Comparison of ENCODE assay signal across 18 cellular contexts in the genomic region with DNA sequence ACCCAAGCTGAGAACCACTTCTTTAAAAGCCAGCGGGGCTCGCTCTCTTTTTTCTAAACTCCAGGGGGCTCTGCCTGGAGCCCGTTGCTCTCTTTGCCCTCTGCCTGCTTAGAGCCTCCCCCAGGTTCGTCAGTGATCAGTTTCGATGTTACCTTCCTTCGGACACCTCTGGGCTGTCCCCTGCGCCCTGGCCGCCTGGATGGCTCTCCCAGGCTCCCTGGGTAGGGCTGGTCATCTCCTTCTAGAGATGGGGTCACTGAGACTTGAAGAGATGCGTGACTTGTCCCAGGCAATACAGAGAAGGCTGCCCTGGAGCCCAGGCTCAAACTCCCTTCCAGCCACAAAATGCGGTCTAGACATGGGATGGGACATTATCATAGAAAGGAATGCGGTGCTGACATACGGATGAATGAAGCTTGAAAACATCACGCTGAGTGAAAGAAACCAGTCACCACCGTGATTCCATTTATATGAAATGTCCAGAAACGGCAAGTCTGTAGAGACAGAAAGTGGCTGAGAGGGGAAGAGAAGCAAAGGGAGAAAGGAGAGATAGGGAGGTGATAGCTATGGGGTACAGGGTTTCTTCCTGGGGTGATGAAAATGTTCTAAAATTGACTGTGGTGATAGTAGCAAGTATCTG. TPM values are rescaled to one million over a fixed set of nuclear protein-coding genes. Genes with fewer than 3 reads are reported as not detected.
DNase-seq lines count a peak whose midpoint lies in the region; ATAC-seq and TF ChIP-seq lines count a peak whose summit lies in the region.
"Had no signal": no experiment of that assay in that cellular context is flagged by ENCODE, and none has a peak within 500 bp of the region (broad histone marks: within the 10 kb centered on the region; RNA-seq: fewer than 3 reads in every experiment).

No MANE protein-coding gene starts in this region.

- CTCF ChIA-PET in IMR-90 (lab: Yijun Ruan, JAX) = interaction anchor here (2.4 kb wide), 1 partner anchor 13 kb away, joined by 7 read pairs; no protein-coding TSS in a partner anchor

- H3K79me1 ChIP-seq in IMR-90 (ENCODE audit: low read depth in 1 of 2, low read length in 2 of 2) = no peaks in the 10 kb centered on the region

- H3K36me3 ChIP-seq in BLaER1 = no peaks in the 10 kb centered on the region
- H3K36me3 ChIP-seq in IMR-90 (ENCODE audit: control insufficient read depth, insufficient read depth, low read length) = no peaks in the 10 kb centered on the region
- no peaks in the 10 kb centered on the region for H3K36me3 ChIP-seq in endodermal cell (ENCODE audit: control insufficient read depth, insufficient read depth, low read length)
- no peaks in the 10 kb centered on the region for H3K36me3 ChIP-seq in prostate gland

- intact Hi-C loops in IMR-90 (cut with micrococcal nuclease) = no loop called here
- intact Hi-C loops in posterior vena cava (cut with DNase I) = no loop called here
- intact Hi-C loops in prostate gland (cut with DNase I) = no loop called here

- H3K27ac Mint-ChIP-seq in endodermal cell = no peak overlapping the region
- H3K27ac Mint-ChIP-seq: H9 had no signal

- DNase-seq in IMR-90 (no peak), endodermal cell (no peak), posterior vena cava (ENCODE audit: low spot score) (peak; percentile 46), prostate gland (ENCODE audit: low spot score) (no peak), KBM-7 (no peak)
- no peak for DNase-seq in activated naive CD4-positive, alpha-beta T cell treated with Interleukin-2 at 50 U/mL for 16 hours
- DNase-seq: CD8-positive, alpha-beta memory T cell; DMS53; EL; H9; NCI-H1417; NCI-H187 treated with DMSO at 0.1 percent for 48 hours; NCI-H345; NCI-H524 treated with DMSO at 0.1 percent for 48 hours; PC-9 had no signal

- no peak overlapping the region for H3K9ac ChIP-seq in BLaER1
- no peak overlapping the region for H3K9ac ChIP-seq in IMR-90 (ENCODE audit: low read depth, low read length)
- H3K9ac ChIP-seq in endodermal cell (ENCODE audit: extremely low read depth, low read length, poor library complexity, severe bottlenecking) = no peak overlapping the region

- ATAC-seq in IMR-90 (ENCODE audit: low read depth) = no peak

- dilution Hi-C loops in IMR-90 (cut with HindIII; ENCODE audit: low sequenced_read_pairs, unreplicated experiment) = no loop called here

- H3K23ac ChIP-seq in IMR-90 (ENCODE audit: low read depth, low read length) = no peak overlapping the region

- H3K14ac ChIP-seq in IMR-90 (replicated peaks; ENCODE audit: low read depth, low read length) = no peak overlapping the region

- H2AK5ac ChIP-seq in IMR-90 (ENCODE audit: low read depth, low read length) = peak overlapping the region; percentile 37; the same call in 1 of the 2 replicates

- H4K20me1 ChIP-seq in BLaER1 (no peaks in the 10 kb centered on the region), IMR-90 (ENCODE audit: insufficient read depth, low read length) (no peaks in the 10 kb centered on the region)

- H3K4me2 ChIP-seq in BLaER1 = peak overlapping the region; percentile 58
- no peak overlapping the region for H3K4me2 ChIP-seq in IMR-90 (ENCODE audit: low read depth, low read length)
- H3K4me2 ChIP-seq: PC-9 had no signal

- 72% methylated on average over 4 of the region's 15 CpGs; no CpG with 5 or more reads in 1 of the 2 experiments for WGBS in IMR-90 (ENCODE audit: extremely low coverage in 2 of 2, insufficient read length in 1 of 2), 2 experiments
- 84 to 86% methylated on average over 12 to 15 of the region's 15 CpGs for WGBS in endodermal cell (ENCODE audit: insufficient coverage in 1 of 2, insufficient read length in 1 of 2), 2 experiments
- 68% methylated on average over 15 of the region's 15 CpGs for WGBS in prostate gland

- H3K18ac ChIP-seq in IMR-90 (ENCODE audit: low read depth, low read length) = no peak overlapping the region

- BruUV-seq in IMR-90 (replicated peaks; lab: Mats Ljungman, UMichigan) = no TSS peak

- H2BK15ac ChIP-seq in IMR-90 (ENCODE audit: low read depth, low read length) = 0 out of 3 replicates have a peak overlapping the region, but pooled peaks have one; percentile 42

- H3K4me1 Mint-ChIP-seq in endodermal cell = peaks cover 9% of the 10 kb centered on the region
- H3K4me1 Mint-ChIP-seq: CD8-positive, alpha-beta memory T cell had no signal

- TF ChIP-seq POLR2A in IMR-90 (IDR thresholded peaks at IDR 0.05; ENCODE audit: low read depth, low read length) (no peak), prostate gland (IDR thresholded peaks at IDR 0.05) (no peak)

- H3K9me3 Mint-ChIP-seq in endodermal cell = no peaks in the 10 kb centered on the region
- H3K9me3 Mint-ChIP-seq: CD8-positive, alpha-beta memory T cell; H9 had no signal

- no peak overlapping the region for H4K5ac ChIP-seq in IMR-90 (ENCODE audit: low read depth, low read length)

- H3K9me1 ChIP-seq in IMR-90 (ENCODE audit: insufficient read depth, low read length) = peaks cover 12% of the 10 kb centered on the region

- H2AFZ ChIP-seq in IMR-90 (replicated peaks; ENCODE audit: low read length, poor library complexity) = no peak overlapping the region
- H2AFZ ChIP-seq: PC-9 had no signal

- H2BK5ac ChIP-seq in IMR-90 (ENCODE audit: low read depth, low read length, poor library complexity, severe bottlenecking) = no peak overlapping the region

- no peak overlapping the region for H3K27ac ChIP-seq in BLaER1
- no peak overlapping the region for H3K27ac ChIP-seq in IMR-90 (ENCODE audit: insufficient read depth, low read length)
- no peak overlapping the region for H3K27ac ChIP-seq in endodermal cell (ENCODE audit: low read depth, low read length)
- H3K27ac ChIP-seq in prostate gland = no peak overlapping the region
- H3K27ac ChIP-seq: PC-9, RWPE1 had no signal

- H3K56ac ChIP-seq in IMR-90 (ENCODE audit: extremely low read depth, insufficient read depth, low read length) = no peak overlapping the region

- in situ Hi-C loops in IMR-90 (cut with MboI; ENCODE audit: low sequenced_read_pairs) = no loop called here
- in situ Hi-C loops in KBM-7 (cut with MboI; ENCODE audit: low pct_unique_long_range_greater_than_20kb, low sequenced_read_pairs) = no loop called here

- no peak overlapping the region for H4K8ac ChIP-seq in IMR-90 (ENCODE audit: low read depth in 2 of 2, low read length in 2 of 2)

- TF ChIP-seq RAD21 in IMR-90 (IDR thresholded peaks at IDR 0.05; ENCODE audit: low read length) = no peak

- TF ChIP-seq CTCF in IMR-90 (conservative IDR thresholded peaks at IDR 0.05; ENCODE audit: low read depth, low read length) (no peak), endodermal cell (conservative IDR thresholded peaks at IDR 0.05) (peak; percentile 31), prostate gland (IDR thresholded peaks at IDR 0.05) (no peak)

- H3K27me3 ChIP-seq in BLaER1 (peaks cover 11% of the 10 kb centered on the region; the same call in 1 of the 2 replicates), IMR-90 (ENCODE audit: control insufficient read depth, insufficient read depth, low read length) (no peaks in the 10 kb centered on the region), endodermal cell (ENCODE audit: control insufficient read depth, insufficient read depth, low read length, poor library complexity, severe bottlenecking) (no peaks in the 10 kb centered on the region), prostate gland (replicated peaks; ENCODE audit: insufficient read depth) (no peaks in the 10 kb centered on the region)

- peaks cover 29% of the 10 kb centered on the region for H3K4me1 ChIP-seq in BLaER1
- H3K4me1 ChIP-seq in IMR-90 (ENCODE audit: control insufficient read depth, insufficient read depth, low read length) = peaks cover 13% of the 10 kb centered on the region
- no peaks in the 10 kb centered on the region for H3K4me1 ChIP-seq in endodermal cell (ENCODE audit: control insufficient read depth, insufficient read depth, low read length)
- H3K4me1 ChIP-seq in prostate gland (replicated peaks) = no peaks in the 10 kb centered on the region

- H3K4me3 Mint-ChIP-seq in endodermal cell = no peak overlapping the region
- H3K4me3 Mint-ChIP-seq: CD8-positive, alpha-beta memory T cell; H9 had no signal

- H2AK9ac ChIP-seq in IMR-90 (replicated peaks; ENCODE audit: low read depth, low read length, poor library complexity) = peak overlapping the region; percentile 62

- H3K4me3 ChIP-seq in BLaER1 (no peak overlapping the region), IMR-90 (ENCODE audit: insufficient read depth, low read depth, low read length) (no peak overlapping the region), endodermal cell (ENCODE audit: low read length) (no peak overlapping the region), prostate gland (no peak overlapping the region)
- H3K4me3 ChIP-seq: PC-9 had no signal

- H2BK120ac ChIP-seq in IMR-90 (ENCODE audit: low read depth, low read length) = peak overlapping the region; percentile 36; the same call in 1 of the 2 replicates

- no peak overlapping the region; the same call in 1 of the 2 replicates for H2BK20ac ChIP-seq in IMR-90 (ENCODE audit: low read depth, low read length)

- no peaks in the 10 kb centered on the region for H3K27me3 Mint-ChIP-seq in endodermal cell (ENCODE audit: insufficient read depth)

- no peaks in the 10 kb centered on the region for H3K36me3 Mint-ChIP-seq in endodermal cell (ENCODE audit: low read depth)

- H3K9me3 ChIP-seq in BLaER1 (no peaks in the 10 kb centered on the region), IMR-90 (ENCODE audit: control insufficient read depth, insufficient read depth, low read length) (no peaks in the 10 kb centered on the region), endodermal cell (ENCODE audit: control insufficient read depth, low read length) (no peaks in the 10 kb centered on the region), prostate gland (no peaks in the 10 kb centered on the region)

- POLR2A ChIA-PET in IMR-90 (lab: Charles Lee; ENCODE audit: unreplicated experiment) = no interaction called here

- no peak overlapping the region; the same call in 1 of the 2 replicates for H4K91ac ChIP-seq in IMR-90 (ENCODE audit: insufficient read depth, low read depth, low read length)

- H3K4ac ChIP-seq in IMR-90 (ENCODE audit: low read depth, low read length) = 0 out of 2 replicates have a peak overlapping the region, but pooled peaks have one; percentile 18

TF ChIP-seq in IMR-90, 13 proteins besides CTCF, POLR2A, EP300 and RAD21 (continues in another document):
- TF ChIP-seq SMC3 (IDR thresholded peaks at IDR 0.05; ENCODE audit: low read depth, low read length) = no peak

RNA-seq across cellular contexts. Expression of a gene that starts 14.6 kb away (rescaled TPM):
- total RNA-seq in IMR-90 (2012; rRNA removed) (0.54 and 0.56 TPM in 2 replicates), endodermal cell (10 to 100 TPM in 1 of 2 donors, 1 to 10 TPM in 1; 5.2 to 17.0 TPM), posterior vena cava (under 1 TPM; 0.19 to 0.29 TPM), prostate gland (1 to 10 TPM in 1 of 2 donors, not detected in 1; 1.0 TPM)
- polyA plus RNA-seq in IMR-90 (2012; rRNA removed) = 1.4 TPM in 2 replicates
- 0.61 and 2.1 TPM in 2 replicates for polyA plus RNA-seq in IMR-90 (2012; cell fraction: cytosol; rRNA removed)
- polyA plus RNA-seq in IMR-90 (2012; cell fraction: nucleus; rRNA removed; ENCODE audit: low replicate concordance) = 0.88 and 2.2 TPM in 2 replicates
- polyA plus RNA-seq in endodermal cell (2013, experiment 1 of 2) = 3.5 TPM
- 4.1 TPM for polyA plus RNA-seq in endodermal cell (2013, experiment 2 of 2)
- total RNA-seq: CD8-positive, alpha-beta memory T cell had no signal
- polyA plus RNA-seq: BJ; CD8-positive, alpha-beta memory T cell had no signal
